8 cellular contexts compared by ENCODE assay signal in genomic region chr16:75432828-75433731, GRCh38. TPM values are rescaled to one million over a fixed set of nuclear protein-coding genes. Genes with fewer than 3 reads are reported as not detected.
DNase-seq lines count a peak whose midpoint lies in the region; ATAC-seq and TF ChIP-seq lines count a peak whose summit lies in the region.

CFDP1 (minus strand) TSS chr16:75433503; CDS start chr16:75433352, 151 bp downstream.

- peak; percentile 90 to 97 (median 96) for DNase-seq in CD8-positive, alpha-beta T cell
- DNase-seq in HPDE6-E6E7 (ENCODE audit: extremely low spot score) (peak; percentile 100), NK-92 (lab: John Stamatoyannopoulos, UW; ENCODE audit: unreplicated experiment) (peak; percentile 46), lung microvascular endothelial cell (ENCODE audit: low read depth in 2 of 2) (peak; percentile 96 to 98)
- DNase-seq in activated CD8-positive, alpha-beta memory T cell treated with anti-CD3 and anti-CD28 coated beads for 24 hours = peak; percentile 97
- peak; percentile 90 for DNase-seq in effector CD8-positive, alpha-beta T cell (lab: John Stamatoyannopoulos, UW)
- peak; percentile 90 to 95 (median 92) for DNase-seq in stimulated activated CD4-positive, alpha-beta T cell treated with anti-CD3 and anti-CD28 coated beads, TNF-alpha, amount 100 ng/mL, for 48 hours (ENCODE audit: low read depth in 3 of 3)

- ATAC-seq in CD8-positive, alpha-beta T cell = peak; percentile 81
- peak; percentile 90 for ATAC-seq in GM19463 (IDR thresholded peaks at IDR 0.05; ENCODE audit: unreplicated experiment)

- H3K27ac ChIP-seq in CD8-positive, alpha-beta T cell (ENCODE audit: low read depth, low read length) = peak within 1 kb of the TSS; percentile 98

- peaks cover 6% of the 10 kb centered on the region for H3K4me1 ChIP-seq in CD8-positive, alpha-beta T cell (ENCODE audit: insufficient read depth, low read length)

- no peaks in the 10 kb centered on the region for H3K27me3 ChIP-seq in CD8-positive, alpha-beta T cell (ENCODE audit: insufficient read depth, low read length)

- no peaks in the 10 kb centered on the region for H3K36me3 ChIP-seq in CD8-positive, alpha-beta T cell (ENCODE audit: insufficient read depth, low read length)

- H3K4me3 ChIP-seq in CD8-positive, alpha-beta T cell (ENCODE audit: low read depth, low read length) = peak within 1 kb of the TSS; percentile 87

- H3K9me3 ChIP-seq in CD8-positive, alpha-beta T cell (ENCODE audit: low read length) = no peaks in the 10 kb centered on the region

- no peaks in the 10 kb centered on the region for H3K9me3 Mint-ChIP-seq in CD8-positive, alpha-beta T cell

- peaks cover 38% of the 10 kb centered on the region for H3K4me1 Mint-ChIP-seq in CD8-positive, alpha-beta T cell (ENCODE audit: low read depth)

- peaks cover 19% of the 10 kb centered on the region for H3K36me3 Mint-ChIP-seq in CD8-positive, alpha-beta T cell

- intact Hi-C loops in CD8-positive, alpha-beta T cell (cut with DNase I, micrococcal nuclease) = loop anchor here (1.0 to 10.0 kb wide), 13 partner anchors 31 to 1757 kb away; partner anchors contain the start of genes ADAT1 (in 2 of the 2), TMEM170A (in 2 of the 2), TMEM231 (in 2 of the 2) and WDR59 (in 2 of the 2)

- H3K4me3 Mint-ChIP-seq in CD8-positive, alpha-beta T cell = peak within 1 kb of the TSS; percentile 87

- no peak for TF ChIP-seq CTCF in CD8-positive, alpha-beta T cell (IDR thresholded peaks at IDR 0.05)

- POLR2A ChIA-PET in CD8-positive, alpha-beta T cell (lab: Charles Lee) = interaction anchor here (0.6 to 2.7 kb wide), 13 partner anchors 9 to 775 kb away, joined by 3 to 23 read pairs (median 6); partner anchors contain the start of genes ADAT1, KARS1, TERF2IP and TMEM170A

- H3K27me3 Mint-ChIP-seq in CD8-positive, alpha-beta T cell (ENCODE audit: low read depth) = no peaks in the 10 kb centered on the region

- CTCF ChIA-PET in CD8-positive, alpha-beta T cell (lab: Charles Lee) = interaction anchor here (0.6 to 4.7 kb wide), 7 partner anchors 21 to 234 kb away, joined by 3 to 38 read pairs (median 4); partner anchors contain the start of genes TERF2IP and TMEM170A

- H3K27ac Mint-ChIP-seq in CD8-positive, alpha-beta T cell = peak within 1 kb of the TSS; percentile 96

RNA-seq across cellular contexts. Expression of gene CFDP1, which starts in this region (rescaled TPM):
- total RNA-seq in CD8-positive, alpha-beta T cell = 10 to 100 TPM; 18.6 to 20.3 TPM
- total RNA-seq in lung microvascular endothelial cell = 40.9 and 46.2 TPM in 2 replicates

Comparison
In these comparisons a context has a peak if more than half of its experiments do, and no peak if none do; other contexts are left out.
1. Peak in every context shown above with its lines: DNase-seq, ATAC-seq, H3K4me3 ChIP-seq and H3K27ac ChIP-seq.
2. DNase-seq: peak in every context shown above with its lines; median percentile 100 in HPDE6-E6E7; 97 in activated CD8-positive, alpha-beta memory T cell treated with anti-CD3 and anti-CD28 coated beads for 24 hours; 97 in lung microvascular endothelial cell; 96 in CD8-positive, alpha-beta T cell; 92 in stimulated activated CD4-positive, alpha-beta T cell treated with anti-CD3 and anti-CD28 coated beads, TNF-alpha, amount 100 ng/mL, for 48 hours; 90 in effector CD8-positive, alpha-beta T cell; 46 in NK-92.